ENCODE assay signal across 32 cellular contexts in the genomic region with DNA sequence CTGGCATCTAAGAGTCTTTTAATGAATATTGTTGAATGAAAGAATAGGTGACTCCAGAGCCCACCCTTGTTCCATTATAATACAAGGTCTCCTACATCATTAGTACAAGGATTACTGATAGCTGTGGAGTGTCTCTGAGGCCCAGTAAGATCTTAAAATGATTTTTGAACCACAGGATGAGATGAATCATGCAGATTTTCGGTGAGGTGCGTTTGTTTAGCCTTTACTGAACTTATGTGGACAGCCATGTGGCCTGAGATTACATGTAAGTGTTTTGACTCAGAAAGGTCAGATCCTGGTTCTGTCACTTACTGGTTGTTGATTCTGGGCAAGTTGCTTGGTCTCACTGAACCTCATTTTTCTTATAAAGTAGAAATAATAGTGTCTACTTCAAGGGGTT. TPM values are rescaled to one million over a fixed set of nuclear protein-coding genes. Genes with fewer than 3 reads are reported as not detected.
DNase-seq lines count a peak whose midpoint lies in the region; ATAC-seq and TF ChIP-seq lines count a peak whose summit lies in the region.
"Had no signal": no experiment of that assay in that cellular context is flagged by ENCODE, and none has a peak within 500 bp of the region (broad histone marks: within the 10 kb centered on the region; RNA-seq: fewer than 3 reads in every experiment).

No MANE protein-coding gene starts in this region.

- H3K9me3 Mint-ChIP-seq in activated CD4-positive, alpha-beta memory T cell treated with anti-CD3 and anti-CD28 coated beads, Interleukin-2, amount 10 ng/mL, durations not matched to agents 7 days and 5 days, result no peaks in the 10 kb centered on the region
- H3K9me3 Mint-ChIP-seq: natural killer cell treated with Interleukin-12 subunit alpha and Interleukin-12 subunit beta and Interleukin-15 and Interleukin-18, amount 100 ng/mL, for 72 hours had no signal

- TF ChIP-seq CTCF in foreskin fibroblast (IDR thresholded peaks at IDR 0.05; ENCODE audit: low read depth, low read length), result no peak

- DNase-seq in activated CD4-positive, CD25-positive, alpha-beta regulatory T cell (lab: John Stamatoyannopoulos, UW), result no peak
- DNase-seq in EL, result peak; percentile 22
- no peak for DNase-seq in activated CD4-positive, alpha-beta memory T cell treated with anti-CD3 and anti-CD28 coated beads, Interleukin-2, amount 10 ng/mL, durations not matched to agents 7 days and 5 days
- peak; percentile 21 to 43 for DNase-seq in foreskin fibroblast
- no peak for DNase-seq in NCI-H2171 (lab: John Stamatoyannopoulos, UW)
- no peak for DNase-seq in left ventricle myocardium superior
- DNase-seq: 8988T; activated CD4-positive, CD25-positive, alpha-beta regulatory T cell treated with anti-CD3 and anti-CD28 coated beads, Interleukin-2, amount 50 U/mL, for 72 hours; activated effector memory CD4-positive, alpha-beta T cell treated with Interleukin-2 at 50 U/mL for 16 hours; body of pancreas; Caco-2; cerebellar nuclear complex; esophagus squamous epithelium; GDM1; left colon; NCI-H1417 treated with DMSO at 0.1 percent for 48 hours; NCI-H2029 treated with DMSO at 0.1 percent for 48 hours; NCI-H526 treated with DMSO at 0.1 percent for 48 hours; NK-92 treated with Interleukin-12 subunit alpha and Interleukin-12 subunit beta, amount 100 ng/mL, for 24 hours; PC-9; psoas muscle; stimulated activated CD4-positive, alpha-beta T cell treated with anti-CD3 and anti-CD28 coated beads, Interleukin-12 subunit alpha, Interleukin-12 subunit beta, amount 100 ng/mL, for 4 hours; stimulated activated CD4-positive, alpha-beta T cell treated with anti-CD3 and anti-CD28 coated beads, Interleukin-4, amount 100 ng/mL, for 1 hour; substantia nigra; trophoblast cell had no signal

- H3K4me1 Mint-ChIP-seq in activated CD4-positive, alpha-beta memory T cell treated with anti-CD3 and anti-CD28 coated beads, Interleukin-2, amount 10 ng/mL, durations not matched to agents 7 days and 5 days, result peaks cover 31% of the 10 kb centered on the region

- H3K27me3 Mint-ChIP-seq in activated CD4-positive, alpha-beta memory T cell treated with anti-CD3 and anti-CD28 coated beads, Interleukin-2, amount 10 ng/mL, durations not matched to agents 7 days and 5 days, result no peaks in the 10 kb centered on the region
- H3K27me3 Mint-ChIP-seq: natural killer cell treated with Interleukin-12 subunit alpha and Interleukin-12 subunit beta and Interleukin-15 and Interleukin-18, amount 100 ng/mL, for 72 hours had no signal

- peak overlapping the region; percentile 47 for H3K27ac Mint-ChIP-seq in activated CD4-positive, alpha-beta memory T cell treated with anti-CD3 and anti-CD28 coated beads, Interleukin-2, amount 10 ng/mL, durations not matched to agents 7 days and 5 days

- peaks cover 76% of the 10 kb centered on the region for H3K36me3 Mint-ChIP-seq in activated CD4-positive, alpha-beta memory T cell treated with anti-CD3 and anti-CD28 coated beads, Interleukin-2, amount 10 ng/mL, durations not matched to agents 7 days and 5 days (ENCODE audit: low read depth)

- H3K4me3 Mint-ChIP-seq in activated CD4-positive, alpha-beta memory T cell treated with anti-CD3 and anti-CD28 coated beads, Interleukin-2, amount 10 ng/mL, durations not matched to agents 7 days and 5 days, result no peak overlapping the region
- H3K4me3 Mint-ChIP-seq: natural killer cell treated with Interleukin-12 subunit alpha and Interleukin-12 subunit beta and Interleukin-15 and Interleukin-18, amount 100 ng/mL, for 72 hours had no signal

- intact Hi-C loops in left ventricle myocardium superior (cut with micrococcal nuclease), result no loop called here

- POLR2A ChIA-PET in activated CD4-positive, alpha-beta memory T cell treated with anti-CD3 and anti-CD28 coated beads, Interleukin-2, amount 10 ng/mL, durations not matched to agents 7 days and 5 days (lab: Charles Lee), result interaction anchor here (1.1 kb wide), 1 partner anchor 22 kb away, joined by 5 read pairs; a partner anchor contains a TSS

- peak; percentile 41 to 78 for ATAC-seq in activated CD4-positive, CD25-positive, alpha-beta regulatory T cell treated with anti-CD3 and anti-CD28 coated beads, Interleukin-2, amount 50 U/mL, for 24 hours
- ATAC-seq in left ventricle myocardium superior (no peak), HG03039 (IDR thresholded peaks at IDR 0.05; ENCODE audit: unreplicated experiment) (no peak)
- ATAC-seq: body of pancreas; gastroesophageal sphincter; left colon; natural killer cell treated with Interleukin-12 subunit alpha and Interleukin-12 subunit beta and Interleukin-15 and Interleukin-18, amount 100 ng/mL, for 72 hours; psoas muscle; sciatic nerve had no signal

- CTCF ChIA-PET in activated CD4-positive, alpha-beta memory T cell treated with anti-CD3 and anti-CD28 coated beads, Interleukin-2, amount 10 ng/mL, durations not matched to agents 7 days and 5 days (lab: Charles Lee), result no interaction called here

- H3K4me3 ChIP-seq in foreskin fibroblast (ENCODE audit: low read depth in 1 of 2, low read length in 2 of 2), result no peak overlapping the region
- H3K4me3 ChIP-seq: body of pancreas, esophagus squamous epithelium, gastroesophageal sphincter, hepatocyte, PC-9, psoas muscle, SK-N-MC had no signal

RNA-seq across cellular contexts. Expression of a gene that starts 21.6 kb away (rescaled TPM):
- 10 to 100 TPM; 37.5 to 37.8 TPM for total RNA-seq in activated CD4-positive, alpha-beta memory T cell treated with anti-CD3 and anti-CD28 coated beads, Interleukin-2, amount 10 ng/mL, durations not matched to agents 7 days and 5 days
- total RNA-seq in left ventricle myocardium superior, result 31.6 TPM

RNA-seq across cellular contexts. Expression of a gene that starts 47.1 kb away (rescaled TPM):
- total RNA-seq in activated CD4-positive, alpha-beta memory T cell treated with anti-CD3 and anti-CD28 coated beads, Interleukin-2, amount 10 ng/mL, durations not matched to agents 7 days and 5 days, result 100 to 1,000 TPM; 149 TPM
- 49.4 TPM for total RNA-seq in left ventricle myocardium superior

RNA-seq across cellular contexts. Expression of a gene that starts 47.4 kb away (rescaled TPM):
- 10 to 100 TPM; 56.3 to 57.1 TPM for total RNA-seq in activated CD4-positive, alpha-beta memory T cell treated with anti-CD3 and anti-CD28 coated beads, Interleukin-2, amount 10 ng/mL, durations not matched to agents 7 days and 5 days
- total RNA-seq in left ventricle myocardium superior, result 161 TPM

Comparison
In these comparisons a context has a peak if more than half of its experiments do, and no peak if none do; other contexts are left out.
1. ATAC-seq: peak in activated CD4-positive, CD25-positive, alpha-beta regulatory T cell treated with anti-CD3 and anti-CD28 coated beads, Interleukin-2, amount 50 U/mL, for 24 hours (2 of 2); none in left ventricle myocardium superior (single experiment) and HG03039 (single experiment).
2. DNase-seq: peak in EL (single experiment) and foreskin fibroblast (2 of 2); none in activated CD4-positive, CD25-positive, alpha-beta regulatory T cell (0 of 4), activated CD4-positive, alpha-beta memory T cell treated with anti-CD3 and anti-CD28 coated beads, Interleukin-2, amount 10 ng/mL, durations not matched to agents 7 days and 5 days (single experiment), NCI-H2171 (single experiment) and left ventricle myocardium superior (single experiment).